Comparison of ENCODE assay signal across 18 cellular contexts in the genomic region with DNA sequence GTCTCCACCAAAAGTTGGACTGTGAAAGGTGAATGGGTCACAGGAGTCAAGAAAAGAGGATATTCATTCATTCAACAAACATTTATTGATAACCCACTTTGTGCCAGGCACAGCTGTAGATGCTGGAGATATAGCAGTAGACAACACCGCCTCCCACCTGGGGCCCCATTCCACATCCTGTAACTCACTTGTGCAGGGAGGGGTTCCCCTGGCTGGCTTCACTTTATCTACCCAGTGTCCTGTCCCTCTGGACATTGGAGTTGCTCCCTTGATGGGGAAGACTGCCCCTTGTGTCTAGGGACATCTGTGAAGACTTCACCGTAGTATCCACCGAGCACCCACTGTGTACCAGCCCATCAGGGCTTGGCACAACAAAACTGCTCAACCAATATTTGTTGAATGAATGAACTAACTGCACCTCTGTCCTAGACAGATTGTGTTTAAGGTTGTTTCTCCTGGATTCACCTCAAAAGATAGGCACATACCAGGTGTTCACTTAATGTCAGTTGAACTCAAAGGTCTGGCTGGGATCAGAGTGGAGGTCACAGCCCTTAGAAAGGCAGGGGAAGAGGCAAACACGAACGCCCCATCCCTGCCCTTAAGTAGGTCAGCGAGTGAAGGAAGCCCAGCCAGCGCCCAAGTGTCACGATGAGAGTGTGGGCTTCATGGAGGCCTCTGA. TPM values are rescaled to one million over a fixed set of nuclear protein-coding genes. Genes with fewer than 3 reads are reported as not detected.
A peak's percentile ranks its signal among the peaks of the same experiment; 100 is the strongest.
DNase-seq lines count a peak whose midpoint lies in the region; ATAC-seq and TF ChIP-seq lines count a peak whose summit lies in the region.
"Had no signal": no experiment of that assay in that cellular context is flagged by ENCODE, and none has a peak within 500 bp of the region (broad histone marks: within the 10 kb centered on the region; RNA-seq: fewer than 3 reads in every experiment).

No MANE protein-coding gene starts in this region.

- H3K9ac ChIP-seq in HUES6 (ENCODE audit: low read length): no peak overlapping the region
- H3K9ac ChIP-seq: BLaER1 had no signal

- no peak overlapping the region for H3K27ac Mint-ChIP-seq in CD8-positive, alpha-beta T cell
- no peak overlapping the region for H3K27ac Mint-ChIP-seq in chondrocyte (ENCODE audit: unreplicated experiment)
- peak overlapping the region in 1 of 2 donors; percentile 33 for H3K27ac Mint-ChIP-seq in natural killer cell treated with Interleukin-12 subunit alpha and Interleukin-12 subunit beta and Interleukin-15 and Interleukin-18, amount 100 ng/mL, for 72 hours

- no peaks in the 10 kb centered on the region for H3K36me3 Mint-ChIP-seq in CD8-positive, alpha-beta T cell
- peaks cover 2% of the 10 kb centered on the region for H3K36me3 Mint-ChIP-seq in chondrocyte (ENCODE audit: low read depth)
- no peaks in the 10 kb centered on the region for H3K36me3 Mint-ChIP-seq in natural killer cell treated with Interleukin-12 subunit alpha and Interleukin-12 subunit beta and Interleukin-15 and Interleukin-18, amount 100 ng/mL, for 72 hours

- intact Hi-C loops in CD8-positive, alpha-beta T cell (cut with DNase I, micrococcal nuclease): loop anchor here in 1 of 2 experiments (10.0 kb wide), 1 partner anchor 241 kb away; no protein-coding TSS in a partner anchor

- no peaks in the 10 kb centered on the region for H3K9me3 Mint-ChIP-seq in CD8-positive, alpha-beta T cell
- H3K9me3 Mint-ChIP-seq in chondrocyte (ENCODE audit: low read depth): no peaks in the 10 kb centered on the region
- H3K9me3 Mint-ChIP-seq in natural killer cell treated with Interleukin-12 subunit alpha and Interleukin-12 subunit beta and Interleukin-15 and Interleukin-18, amount 100 ng/mL, for 72 hours: no peaks in the 10 kb centered on the region

- H3K4me3 ChIP-seq in CD8-positive, alpha-beta T cell (ENCODE audit: low read depth, low read length): no peak overlapping the region
- peak overlapping the region; percentile 47; the same call in 1 of the 2 replicates for H3K4me3 ChIP-seq in HUES6 (ENCODE audit: low read depth, low read length)

- ATAC-seq in CD8-positive, alpha-beta T cell: no peak
- no peak for ATAC-seq in natural killer cell treated with Interleukin-12 subunit alpha and Interleukin-12 subunit beta and Interleukin-15 and Interleukin-18, amount 100 ng/mL, for 72 hours
- ATAC-seq in GM19397 (IDR thresholded peaks at IDR 0.05; ENCODE audit: unreplicated experiment): no peak
- no peak for ATAC-seq in HG03469 (IDR thresholded peaks at IDR 0.05; ENCODE audit: unreplicated experiment)

- peak overlapping the region; percentile 66 for H3K4me3 Mint-ChIP-seq in CD8-positive, alpha-beta T cell
- peak overlapping the region; percentile 12 for H3K4me3 Mint-ChIP-seq in chondrocyte (ENCODE audit: unreplicated experiment)
- H3K4me3 Mint-ChIP-seq in natural killer cell treated with Interleukin-12 subunit alpha and Interleukin-12 subunit beta and Interleukin-15 and Interleukin-18, amount 100 ng/mL, for 72 hours: peak overlapping the region; percentile 54

- H3K36me3 ChIP-seq in CD8-positive, alpha-beta T cell (ENCODE audit: insufficient read depth, low read length): no peaks in the 10 kb centered on the region
- no peaks in the 10 kb centered on the region for H3K36me3 ChIP-seq in HUES6 (ENCODE audit: control insufficient read depth, insufficient read depth, low read length)
- H3K36me3 ChIP-seq: adrenal gland, BLaER1 had no signal

- DNase-seq in CD8-positive, alpha-beta T cell: no peak
- DNase-seq in chondrocyte (ENCODE audit: low spot score) (peak; percentile 65), DMS 273 (lab: John Stamatoyannopoulos, UW; ENCODE audit: unreplicated experiment) (no peak), DMS79 treated with DMSO at 0.1 percent for 48 hours (lab: John Stamatoyannopoulos, UW) (no peak)
- DNase-seq in natural killer cell treated with Interleukin-12 subunit alpha and Interleukin-12 subunit beta and Interleukin-15 and Interleukin-18, amount 100 ng/mL, for 72 hours (ENCODE audit: low spot score): no peak
- DNase-seq: adrenal gland, EL, KBM-7, NCI-H1092 treated with DMSO at 0.1 percent for 48 hours, NCI-H2227 treated with DMSO at 0.1 percent for 48 hours, Right ventricle myocardium superior, T1000 had no signal

- peaks cover 38% of the 10 kb centered on the region for H3K4me1 ChIP-seq in CD8-positive, alpha-beta T cell (ENCODE audit: insufficient read depth, low read length)
- peaks cover 34% of the 10 kb centered on the region for H3K4me1 ChIP-seq in HUES6 (ENCODE audit: control insufficient read depth, insufficient read depth, low read length)

- peaks cover 27% of the 10 kb centered on the region for H3K27me3 Mint-ChIP-seq in CD8-positive, alpha-beta T cell (ENCODE audit: low read depth)
- H3K27me3 Mint-ChIP-seq in chondrocyte (ENCODE audit: low read depth): peaks cover 32% of the 10 kb centered on the region
- peaks cover 20 to 33% of the 10 kb centered on the region in 2 donors for H3K27me3 Mint-ChIP-seq in natural killer cell treated with Interleukin-12 subunit alpha and Interleukin-12 subunit beta and Interleukin-15 and Interleukin-18, amount 100 ng/mL, for 72 hours

- H3K9me3 ChIP-seq in CD8-positive, alpha-beta T cell (ENCODE audit: low read length): no peaks in the 10 kb centered on the region
- no peaks in the 10 kb centered on the region for H3K9me3 ChIP-seq in HUES6 (ENCODE audit: control insufficient read depth, insufficient read depth, low read depth, low read length)
- H3K9me3 ChIP-seq: adrenal gland, BLaER1 had no signal

- CTCF ChIA-PET in CD8-positive, alpha-beta T cell (lab: Charles Lee): interaction anchor here (0.8 to 3.7 kb wide), 6 partner anchors 9 to 99 kb away, joined by 3 to 13 read pairs (median 4); no protein-coding TSS in a partner anchor

- POLR2A ChIA-PET in CD8-positive, alpha-beta T cell (lab: Charles Lee): interaction anchor here (0.7 kb wide), 1 partner anchor 15 kb away, joined by 3 read pairs; no protein-coding TSS in a partner anchor

- peaks cover 18% of the 10 kb centered on the region for H3K4me1 Mint-ChIP-seq in CD8-positive, alpha-beta T cell (ENCODE audit: low read depth)
- peaks cover 5% of the 10 kb centered on the region for H3K4me1 Mint-ChIP-seq in chondrocyte (ENCODE audit: low read depth)
- H3K4me1 Mint-ChIP-seq in natural killer cell treated with Interleukin-12 subunit alpha and Interleukin-12 subunit beta and Interleukin-15 and Interleukin-18, amount 100 ng/mL, for 72 hours (ENCODE audit: low read depth in 2 of 2): peaks cover 11 to 20% of the 10 kb centered on the region in 2 donors

- no peak overlapping the region for H3K27ac ChIP-seq in CD8-positive, alpha-beta T cell (ENCODE audit: low read depth, low read length)
- no peak overlapping the region for H3K27ac ChIP-seq in HUES6 (ENCODE audit: low read depth, low read length)
- H3K27ac ChIP-seq: adrenal gland, BLaER1 had no signal

- TF ChIP-seq CTCF in CD8-positive, alpha-beta T cell (IDR thresholded peaks at IDR 0.05): no peak
- no peak for TF ChIP-seq CTCF in chondrocyte (IDR thresholded peaks at IDR 0.05)

- peaks cover 29% of the 10 kb centered on the region for H3K27me3 ChIP-seq in CD8-positive, alpha-beta T cell (ENCODE audit: insufficient read depth, low read length)
- peaks cover 75% of the 10 kb centered on the region for H3K27me3 ChIP-seq in HUES6 (ENCODE audit: control insufficient read depth, insufficient read depth, low read length)

RNA-seq across cellular contexts. Expression of a gene that starts 1.4 kb away (rescaled TPM):
- total RNA-seq in CD8-positive, alpha-beta T cell: under 1 TPM; 0.31 to 0.33 TPM
- 0.12 TPM in 1 of 3 replicates, not detected in the others for total RNA-seq in chondrocyte
- total RNA-seq in natural killer cell treated with Interleukin-12 subunit alpha and Interleukin-12 subunit beta and Interleukin-15 and Interleukin-18, amount 100 ng/mL, for 72 hours: not detected
- total RNA-seq: adrenal gland, glomerular endothelial cell, pulmonary artery endothelial cell, Right ventricle myocardium superior had no signal

RNA-seq across cellular contexts. Expression of a gene that starts 4.7 kb away (rescaled TPM):
- 10 to 100 TPM; 12.8 to 13.0 TPM for total RNA-seq in CD8-positive, alpha-beta T cell
- total RNA-seq in chondrocyte: 13.8 to 14.6 TPM (median 14.1 TPM) in 3 replicates
- 10 to 100 TPM; 15.8 to 25.4 TPM for total RNA-seq in natural killer cell treated with Interleukin-12 subunit alpha and Interleukin-12 subunit beta and Interleukin-15 and Interleukin-18, amount 100 ng/mL, for 72 hours

RNA-seq across cellular contexts. Expression of a gene that starts 48.3 kb away (rescaled TPM):
- under 1 TPM; 0.52 to 0.69 TPM for total RNA-seq in CD8-positive, alpha-beta T cell
- 0.79 to 1.8 TPM (median 0.80 TPM) in 3 replicates for total RNA-seq in chondrocyte
- total RNA-seq in natural killer cell treated with Interleukin-12 subunit alpha and Interleukin-12 subunit beta and Interleukin-15 and Interleukin-18, amount 100 ng/mL, for 72 hours: 1 to 10 TPM in 1 of 2 donors, under 1 TPM in 1; 0.52 to 1.0 TPM
- total RNA-seq: glomerular endothelial cell, Right ventricle myocardium superior had no signal

Comparison
In these comparisons a context has a peak if more than half of its experiments do, and no peak if none do; other contexts are left out.
1. H3K4me3 Mint-ChIP-seq: peak in every context shown above with its lines; median percentile 66 in CD8-positive, alpha-beta T cell; 54 in natural killer cell treated with Interleukin-12 subunit alpha and Interleukin-12 subunit beta and Interleukin-15 and Interleukin-18, amount 100 ng/mL, for 72 hours; 12 in chondrocyte.